Comparison of ENCODE assay signal across 2 cellular contexts in the genomic region with DNA sequence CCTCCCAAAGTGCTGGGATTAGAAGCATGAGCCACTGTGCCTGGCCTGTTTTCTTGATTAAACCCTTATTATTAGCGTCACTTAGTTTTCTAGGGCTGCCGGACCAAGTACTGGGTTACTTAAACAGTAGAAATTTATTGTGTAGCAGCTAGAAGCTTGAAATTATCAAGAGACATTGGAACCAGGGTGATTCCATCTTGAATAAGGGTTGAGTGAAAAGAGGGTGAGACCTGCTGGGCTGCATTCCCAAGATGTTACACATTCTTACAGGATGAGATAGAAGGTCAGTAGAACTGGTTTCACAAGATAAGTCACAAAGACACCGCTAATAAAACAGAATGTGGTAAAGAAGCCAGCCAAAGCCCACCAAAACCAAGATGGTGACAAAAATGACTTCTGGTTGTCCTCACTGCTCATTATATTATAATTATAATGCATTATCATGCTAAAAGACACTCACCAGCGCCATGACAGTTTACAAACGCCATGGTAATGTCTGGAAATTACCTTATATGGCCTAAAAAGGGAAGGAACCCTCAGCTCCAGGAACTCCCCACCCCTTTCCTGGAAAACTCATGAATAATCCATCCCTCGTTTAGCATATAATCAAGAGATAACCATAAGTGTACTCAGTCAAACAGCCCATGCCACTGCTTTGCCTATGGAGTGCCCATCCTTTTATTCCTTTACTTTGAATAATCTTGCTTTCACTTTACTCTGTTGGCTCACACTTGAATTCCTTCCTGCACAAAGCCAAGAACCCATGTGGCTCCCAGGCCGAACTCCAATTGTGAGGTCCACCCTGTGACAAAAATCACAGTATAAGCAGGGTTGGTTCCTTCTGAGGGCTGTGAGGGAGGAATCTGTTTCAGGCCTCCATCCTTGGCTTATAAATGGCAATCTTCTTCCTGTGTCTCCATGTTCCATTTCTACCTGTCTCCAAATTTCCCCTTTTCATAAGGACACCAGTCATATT.
TF ChIP-seq lines count a peak whose summit lies in the region.

No MANE protein-coding gene starts in this region.

TF ChIP-seq in A549, 52 proteins besides CTCF, POLR2A, EP300 and RAD21:
- TF ChIP-seq ZNF302 (CRISPR knock-in tag; IDR thresholded peaks at IDR 0.05): peak; percentile 84
- 0 out of 2 replicates have a peak, but pooled peaks have one; percentile 40 for TF ChIP-seq RARB (CRISPR knock-in tag; IDR thresholded peaks at IDR 0.05)
- no peak for TF ChIP-seq POLR2AphosphoS2 (conservative IDR thresholded peaks at IDR 0.05; ENCODE audit: low read length)
- no peak for TF ChIP-seq CBX2 (IDR thresholded peaks at IDR 0.05; ENCODE audit: borderline replicate concordance, low read depth)
- TF ChIP-seq BHLHE40 (IDR thresholded peaks at IDR 0.05; ENCODE audit: low read depth, low read length): no peak
- TF ChIP-seq, protein P1, sequence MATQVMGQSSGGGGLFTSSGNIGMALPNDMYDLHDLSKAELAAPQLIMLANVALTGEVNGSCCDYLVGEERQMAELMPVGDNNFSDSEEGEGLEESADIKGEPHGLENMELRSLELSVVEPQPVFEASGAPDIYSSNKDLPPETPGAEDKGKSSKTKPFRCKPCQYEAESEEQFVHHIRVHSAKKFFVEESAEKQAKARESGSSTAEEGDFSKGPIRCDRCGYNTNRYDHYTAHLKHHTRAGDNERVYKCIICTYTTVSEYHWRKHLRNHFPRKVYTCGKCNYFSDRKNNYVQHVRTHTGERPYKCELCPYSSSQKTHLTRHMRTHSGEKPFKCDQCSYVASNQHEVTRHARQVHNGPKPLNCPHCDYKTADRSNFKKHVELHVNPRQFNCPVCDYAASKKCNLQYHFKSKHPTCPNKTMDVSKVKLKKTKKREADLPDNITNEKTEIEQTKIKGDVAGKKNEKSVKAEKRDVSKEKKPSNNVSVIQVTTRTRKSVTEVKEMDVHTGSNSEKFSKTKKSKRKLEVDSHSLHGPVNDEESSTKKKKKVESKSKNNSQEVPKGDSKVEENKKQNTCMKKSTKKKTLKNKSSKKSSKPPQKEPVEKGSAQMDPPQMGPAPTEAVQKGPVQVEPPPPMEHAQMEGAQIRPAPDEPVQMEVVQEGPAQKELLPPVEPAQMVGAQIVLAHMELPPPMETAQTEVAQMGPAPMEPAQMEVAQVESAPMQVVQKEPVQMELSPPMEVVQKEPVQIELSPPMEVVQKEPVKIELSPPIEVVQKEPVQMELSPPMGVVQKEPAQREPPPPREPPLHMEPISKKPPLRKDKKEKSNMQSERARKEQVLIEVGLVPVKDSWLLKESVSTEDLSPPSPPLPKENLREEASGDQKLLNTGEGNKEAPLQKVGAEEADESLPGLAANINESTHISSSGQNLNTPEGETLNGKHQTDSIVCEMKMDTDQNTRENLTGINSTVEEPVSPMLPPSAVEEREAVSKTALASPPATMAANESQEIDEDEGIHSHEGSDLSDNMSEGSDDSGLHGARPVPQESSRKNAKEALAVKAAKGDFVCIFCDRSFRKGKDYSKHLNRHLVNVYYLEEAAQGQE (IDR thresholded peaks at IDR 0.05): no peak
- TF ChIP-seq NPAS2 (CRISPR knock-in tag; IDR thresholded peaks at IDR 0.05; ENCODE audit: borderline replicate concordance): no peak
- TF ChIP-seq ZC3H11A (IDR thresholded peaks at IDR 0.05): no peak
- TF ChIP-seq EHF (CRISPR knock-in tag; IDR thresholded peaks at IDR 0.05): peak; percentile 89; the same call in 1 of the 2 replicates
- no peak for TF ChIP-seq FOSB (CRISPR knock-in tag; IDR thresholded peaks at IDR 0.05)
- peak; percentile 89 for TF ChIP-seq HEYL (CRISPR knock-in tag; IDR thresholded peaks at IDR 0.05)
- TF ChIP-seq NR3C1 (IDR thresholded peaks at IDR 0.05): no peak
- no peak for TF ChIP-seq MYC (IDR thresholded peaks at IDR 0.05; ENCODE audit: borderline replicate concordance, low read length)
- TF ChIP-seq FOXS1 (CRISPR knock-in tag; IDR thresholded peaks at IDR 0.05): peak; percentile 84
- peak; percentile 47; the same call in 1 of the 2 replicates for TF ChIP-seq ZSCAN20 (CRISPR knock-in tag; IDR thresholded peaks at IDR 0.05)
- no peak for TF ChIP-seq HOXA7 (CRISPR knock-in tag; IDR thresholded peaks at IDR 0.05)
- TF ChIP-seq, protein P2, sequence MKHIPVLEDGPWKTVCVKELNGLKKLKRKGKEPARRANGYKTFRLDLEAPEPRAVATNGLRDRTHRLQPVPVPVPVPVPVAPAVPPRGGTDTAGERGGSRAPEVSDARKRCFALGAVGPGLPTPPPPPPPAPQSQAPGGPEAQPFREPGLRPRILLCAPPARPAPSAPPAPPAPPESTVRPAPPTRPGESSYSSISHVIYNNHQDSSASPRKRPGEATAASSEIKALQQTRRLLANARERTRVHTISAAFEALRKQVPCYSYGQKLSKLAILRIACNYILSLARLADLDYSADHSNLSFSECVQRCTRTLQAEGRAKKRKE (CRISPR knock-in tag; IDR thresholded peaks at IDR 0.05; ENCODE audit: low read depth): peak; percentile 94
- TF ChIP-seq CBX8 (IDR thresholded peaks at IDR 0.05): no peak
- peak; percentile 97 for TF ChIP-seq HOXB5 (CRISPR knock-in tag; IDR thresholded peaks at IDR 0.05)
- TF ChIP-seq SREBF2 (IDR thresholded peaks at IDR 0.05): no peak
- TF ChIP-seq HOXB13 (CRISPR knock-in tag; IDR thresholded peaks at IDR 0.05; ENCODE audit: low read depth): peak; percentile 97

TF ChIP-seq in IMR-90, 13 proteins besides CTCF, POLR2A, EP300 and RAD21:
- peak; percentile 37; the same call in 1 of the 2 replicates for TF ChIP-seq CEBPB (IDR thresholded peaks at IDR 0.05; ENCODE audit: low read depth, low read length)
- TF ChIP-seq, protein P3, sequence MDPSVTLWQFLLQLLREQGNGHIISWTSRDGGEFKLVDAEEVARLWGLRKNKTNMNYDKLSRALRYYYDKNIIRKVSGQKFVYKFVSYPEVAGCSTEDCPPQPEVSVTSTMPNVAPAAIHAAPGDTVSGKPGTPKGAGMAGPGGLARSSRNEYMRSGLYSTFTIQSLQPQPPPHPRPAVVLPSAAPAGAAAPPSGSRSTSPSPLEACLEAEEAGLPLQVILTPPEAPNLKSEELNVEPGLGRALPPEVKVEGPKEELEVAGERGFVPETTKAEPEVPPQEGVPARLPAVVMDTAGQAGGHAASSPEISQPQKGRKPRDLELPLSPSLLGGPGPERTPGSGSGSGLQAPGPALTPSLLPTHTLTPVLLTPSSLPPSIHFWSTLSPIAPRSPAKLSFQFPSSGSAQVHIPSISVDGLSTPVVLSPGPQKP (IDR thresholded peaks at IDR 0.05; ENCODE audit: borderline replicate concordance, low read depth, low read length): no peak
